In the genomic region with DNA sequence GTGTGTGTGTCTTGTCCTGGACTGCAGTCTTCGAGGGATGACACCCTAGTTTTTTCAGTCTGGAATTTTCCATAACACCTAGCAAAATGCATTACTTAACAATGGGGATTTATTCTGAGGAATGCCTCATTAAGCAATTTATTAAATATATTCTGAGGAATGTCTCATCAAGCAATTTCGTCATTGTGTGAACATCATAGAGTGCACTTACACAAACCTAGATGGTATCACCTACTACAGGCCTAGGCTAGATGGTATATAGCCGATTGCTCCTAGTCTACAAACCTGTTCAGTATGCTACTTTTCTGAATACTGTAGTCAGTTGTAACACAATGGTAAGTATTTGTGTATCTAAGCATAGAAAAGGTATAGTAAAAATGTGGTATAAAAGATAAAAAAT, we compare ENCODE assay signal across 16 cellular contexts. TPM values are rescaled to one million over a fixed set of nuclear protein-coding genes. Genes with fewer than 3 reads are reported as not detected.
DNase-seq lines count a peak whose midpoint lies in the region; ATAC-seq and TF ChIP-seq lines count a peak whose summit lies in the region.
"Had no signal": no experiment of that assay in that cellular context is flagged by ENCODE, and none has a peak within 500 bp of the region (broad histone marks: within the 10 kb centered on the region; RNA-seq: fewer than 3 reads in every experiment).

No MANE protein-coding gene starts in this region.

- H3K9me3 Mint-ChIP-seq in nephron progenitor cell = no peaks in the 10 kb centered on the region
- H3K9me3 Mint-ChIP-seq: CD4-positive, alpha-beta T cell had no signal

- no peak for TF ChIP-seq CTCF in left ventricle myocardium inferior (IDR thresholded peaks at IDR 0.05; ENCODE audit: borderline replicate concordance)
- TF ChIP-seq CTCF in nephron progenitor cell (IDR thresholded peaks at IDR 0.05) = no peak

- DNase-seq in left ventricle myocardium inferior (no peak), left cardiac atrium (no peak), nephron progenitor cell (no peak), iPS-NIHi11 (ENCODE audit: low spot score) (no peak)
- DNase-seq: C1 segment of cervical spinal cord; Calu3; CD4-positive, alpha-beta T cell; DMS 273 treated with DMSO at 0.1 percent for 48 hours; GM23248 had no signal

- intact Hi-C loops in left ventricle myocardium inferior (cut with micrococcal nuclease) = no loop called here
- intact Hi-C loops in left cardiac atrium (cut with DNase I) = no loop called here

- H3K27ac Mint-ChIP-seq in nephron progenitor cell = no peak overlapping the region
- H3K27ac Mint-ChIP-seq: B cell; CD4-positive, alpha-beta T cell had no signal

- peak overlapping the region; percentile 83 for H3K4me3 Mint-ChIP-seq in nephron progenitor cell
- H3K4me3 Mint-ChIP-seq: B cell; CD4-positive, alpha-beta T cell had no signal

- H3K27ac ChIP-seq in left ventricle myocardium inferior (replicated peaks) = peak overlapping the region; percentile 83
- H3K27ac ChIP-seq in skeletal muscle tissue (ENCODE audit: low read depth, low read length) = peak overlapping the region; percentile 76
- H3K27ac ChIP-seq: GM23248, HL-60 had no signal

- no peak overlapping the region for H3K9ac ChIP-seq in skeletal muscle tissue (ENCODE audit: low read depth in 1 of 3, low read length in 3 of 3)
- H3K9ac ChIP-seq: GM23248 had no signal

- peaks cover 9% of the 10 kb centered on the region for H3K4me1 Mint-ChIP-seq in nephron progenitor cell

- H3K4me3 ChIP-seq in left ventricle myocardium inferior (no peak overlapping the region), skeletal muscle tissue (ENCODE audit: low read length in 3 of 3) (no peak overlapping the region)
- H3K4me3 ChIP-seq: GM23248 had no signal

- ATAC-seq in left cardiac atrium (no peak), GM18909 (IDR thresholded peaks at IDR 0.05; ENCODE audit: poor library complexity, unreplicated experiment) (no peak), HG02763 (IDR thresholded peaks at IDR 0.05; ENCODE audit: unreplicated experiment) (no peak)
- ATAC-seq: HCT116 had no signal

- peaks cover 57% of the 10 kb centered on the region for H3K27me3 Mint-ChIP-seq in nephron progenitor cell (ENCODE audit: low read depth, poor library complexity)

- H3K36me3 ChIP-seq in left ventricle myocardium inferior (no peaks in the 10 kb centered on the region), skeletal muscle tissue (ENCODE audit: control insufficient read depth in 3 of 3, insufficient read depth in 3 of 3, low read length in 3 of 3) (no peaks in the 10 kb centered on the region)

- peaks cover 60% of the 10 kb centered on the region for H3K4me1 ChIP-seq in left ventricle myocardium inferior
- peaks cover 3 to 30% (median 16%) of the 10 kb centered on the region in 3 donors for H3K4me1 ChIP-seq in skeletal muscle tissue (ENCODE audit: control insufficient read depth in 3 of 3, insufficient read depth in 3 of 3, low read length in 3 of 3)

- H3K9me3 ChIP-seq in left ventricle myocardium inferior (replicated peaks) = no peaks in the 10 kb centered on the region
- no peaks in the 10 kb centered on the region for H3K9me3 ChIP-seq in skeletal muscle tissue (ENCODE audit: control insufficient read depth in 3 of 3, low read length in 3 of 3)

- no peaks in the 10 kb centered on the region for H3K27me3 ChIP-seq in left ventricle myocardium inferior (ENCODE audit: low read depth)
- peaks cover 0 to 4% (median 0%) of the 10 kb centered on the region in 3 donors for H3K27me3 ChIP-seq in skeletal muscle tissue (ENCODE audit: control insufficient read depth in 3 of 3, insufficient read depth in 3 of 3, low read length in 3 of 3)

- H3K36me3 Mint-ChIP-seq in nephron progenitor cell (ENCODE audit: low read depth) = no peaks in the 10 kb centered on the region

RNA-seq across cellular contexts. Expression of a gene that starts 1.1 kb away (rescaled TPM):
- total RNA-seq in left ventricle myocardium inferior (15.7 TPM), left cardiac atrium (100 to 1,000 TPM in 1 of 2 donors, 10 to 100 TPM in 1; 53.3 to 105 TPM), skeletal muscle tissue (3.7 TPM)
- total RNA-seq: B cell; CD4-positive, alpha-beta T cell; Daoy; GM23248 had no signal
